9 cellular contexts compared by ENCODE assay signal in the genomic region with DNA sequence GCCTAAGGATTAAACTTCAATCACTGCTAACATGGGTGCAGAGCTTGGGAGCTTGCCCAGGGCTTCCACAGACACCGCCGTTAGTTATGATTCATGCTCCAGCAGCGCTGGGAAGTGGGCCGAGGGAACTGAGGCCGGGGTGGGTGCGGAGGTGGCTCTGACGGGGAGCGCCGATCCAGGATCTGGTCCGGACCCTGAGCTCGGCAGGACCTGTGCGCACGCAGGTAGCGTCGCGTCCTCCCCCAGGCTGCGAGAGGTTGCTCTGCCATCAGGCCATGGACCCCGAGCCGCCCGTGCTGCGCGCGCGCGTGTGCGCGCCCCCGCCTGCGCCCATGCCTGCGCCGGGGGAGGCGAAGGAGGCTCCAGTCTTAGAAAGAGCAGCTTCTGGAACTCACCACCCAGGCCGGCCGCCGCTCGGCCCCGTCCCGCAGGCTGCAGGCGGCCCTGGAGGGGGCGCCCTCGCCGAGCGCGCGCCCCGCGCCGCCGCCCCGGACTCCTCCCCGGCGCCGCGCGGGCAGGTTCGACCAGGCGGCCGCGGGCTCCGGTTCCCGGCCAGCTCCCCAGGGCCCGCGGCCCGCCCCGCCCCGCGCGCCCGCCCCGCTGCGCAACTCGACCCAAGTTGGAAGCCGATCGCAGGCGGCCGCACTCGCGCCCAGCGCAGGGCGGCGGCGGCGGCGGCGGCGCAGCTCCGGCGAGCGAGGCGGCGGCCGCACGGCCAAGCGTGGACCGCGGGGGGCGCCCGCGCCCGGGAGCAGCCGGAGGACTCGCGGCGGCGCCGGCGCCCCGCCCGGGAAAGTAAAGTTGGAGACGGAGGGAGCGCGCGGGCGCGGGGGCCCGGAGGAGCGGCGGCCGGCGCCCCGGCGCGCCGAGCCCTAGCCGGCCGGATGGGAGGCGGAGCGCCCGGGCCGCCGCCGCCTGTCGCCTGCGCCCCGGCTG. TPM values are rescaled to one million over a fixed set of nuclear protein-coding genes. Genes with fewer than 3 reads are reported as not detected.
DNase-seq lines count a peak whose midpoint lies in the region; TF ChIP-seq lines count a peak whose summit lies in the region.
"Had no signal": no experiment of that assay in that cellular context is flagged by ENCODE, and none has a peak within 500 bp of the region (broad histone marks: within the 10 kb centered on the region; RNA-seq: fewer than 3 reads in every experiment).

No MANE protein-coding gene starts in this region.

- H3K27ac ChIP-seq in SK-N-MC (no peak overlapping the region), ovary (no peak overlapping the region)
- H3K27ac ChIP-seq in CD8-positive, alpha-beta memory T cell (ENCODE audit: low read depth, low read length) = no peak overlapping the region

- TF ChIP-seq CTCF in fibroblast of pulmonary artery (IDR thresholded peaks at IDR 0.05; ENCODE audit: low read length, missing control alignments) = no peak
- no peak for TF ChIP-seq CTCF in ovary (IDR thresholded peaks at IDR 0.05)

- no peaks in the 10 kb centered on the region for H3K27me3 ChIP-seq in ovary
- peaks cover 6% of the 10 kb centered on the region for H3K27me3 ChIP-seq in CD8-positive, alpha-beta memory T cell (ENCODE audit: insufficient read depth, low read length, poor library complexity, severe bottlenecking)

- no peak for TF ChIP-seq POLR2A in ovary (IDR thresholded peaks at IDR 0.05)

- H3K36me3 ChIP-seq in SK-N-MC (ENCODE audit: insufficient read depth, low read length) (no peaks in the 10 kb centered on the region), ovary (no peaks in the 10 kb centered on the region)
- no peaks in the 10 kb centered on the region for H3K36me3 ChIP-seq in CD8-positive, alpha-beta memory T cell (ENCODE audit: insufficient read depth, low read length)

- no peaks in the 10 kb centered on the region for H3K36me3 Mint-ChIP-seq in CD8-positive, alpha-beta memory T cell
- H3K36me3 Mint-ChIP-seq in activated naive CD4-positive, alpha-beta T cell treated with anti-CD3 and anti-CD28 coated beads for 36 hours (ENCODE audit: low read depth) = no peaks in the 10 kb centered on the region
- H3K36me3 Mint-ChIP-seq in activated CD4-positive, alpha-beta T cell treated with anti-CD3 and anti-CD28 coated beads, Interleukin-2, amount 10 ng/mL, durations not matched to agents 7 days and 5 days (ENCODE audit: low read depth) = peaks cover 1% of the 10 kb centered on the region

- no peaks in the 10 kb centered on the region for H3K4me1 ChIP-seq in ovary (ENCODE audit: insufficient read depth)
- no peaks in the 10 kb centered on the region for H3K4me1 ChIP-seq in CD8-positive, alpha-beta memory T cell (ENCODE audit: insufficient read depth, low read length)

- H3K27me3 Mint-ChIP-seq in CD8-positive, alpha-beta memory T cell = peaks cover 10 to 22% of the 10 kb centered on the region in 2 donors
- peaks cover 26% of the 10 kb centered on the region for H3K27me3 Mint-ChIP-seq in activated naive CD4-positive, alpha-beta T cell treated with anti-CD3 and anti-CD28 coated beads for 36 hours (ENCODE audit: low read depth)
- peaks cover 19% of the 10 kb centered on the region for H3K27me3 Mint-ChIP-seq in activated CD4-positive, alpha-beta T cell treated with anti-CD3 and anti-CD28 coated beads, Interleukin-2, amount 10 ng/mL, durations not matched to agents 7 days and 5 days

- intact Hi-C loops in ovary (cut with DNase I) = loop anchor here in 1 of 4 donors (10.0 kb wide), 1 partner anchor 111 kb away; no protein-coding TSS in a partner anchor
- intact Hi-C loops in activated naive CD4-positive, alpha-beta T cell treated with anti-CD3 and anti-CD28 coated beads for 36 hours (cut with micrococcal nuclease) = no loop called here

- peak; percentile 29 for DNase-seq in NCI-H748 (lab: John Stamatoyannopoulos, UW; ENCODE audit: unreplicated experiment)
- DNase-seq in NCI-H748 treated with DMSO at 0.1 percent for 48 hours (lab: John Stamatoyannopoulos, UW) = no peak
- DNase-seq in SK-N-MC (ENCODE audit: low read depth, low spot score) = no peak
- peak; percentile 13 for DNase-seq in fibroblast of pulmonary artery (ENCODE audit: low read depth)
- DNase-seq in ovary = peak in 2 of 5 donors; percentile 22 to 71
- no peak for DNase-seq in CD8-positive, alpha-beta memory T cell
- no peak for DNase-seq in activated naive CD4-positive, alpha-beta T cell treated with anti-CD3 and anti-CD28 coated beads for 36 hours
- no peak for DNase-seq in activated CD4-positive, alpha-beta T cell treated with anti-CD3 and anti-CD28 coated beads, Interleukin-2, amount 10 ng/mL, durations not matched to agents 7 days and 5 days
- DNase-seq: DND-41 had no signal

- CTCF ChIA-PET in CD8-positive, alpha-beta memory T cell (lab: Charles Lee) = no interaction called here
- CTCF ChIA-PET in activated naive CD4-positive, alpha-beta T cell treated with anti-CD3 and anti-CD28 coated beads for 36 hours (lab: Charles Lee) = interaction anchor here (1.3 to 1.6 kb wide), 2 partner anchors 18 to 115 kb away, joined by 3 to 4 read pairs; no protein-coding TSS in a partner anchor
- CTCF ChIA-PET in activated CD4-positive, alpha-beta T cell treated with anti-CD3 and anti-CD28 coated beads, Interleukin-2, amount 10 ng/mL, durations not matched to agents 7 days and 5 days (lab: Charles Lee) = interaction anchor here (0.8 kb wide), 1 partner anchor 115 kb away, joined by 3 read pairs; no protein-coding TSS in a partner anchor

- POLR2A ChIA-PET in CD8-positive, alpha-beta memory T cell (lab: Charles Lee) = no interaction called here
- POLR2A ChIA-PET in activated CD4-positive, alpha-beta T cell treated with anti-CD3 and anti-CD28 coated beads, Interleukin-2, amount 10 ng/mL, durations not matched to agents 7 days and 5 days (lab: Charles Lee) = no interaction called here

- H3K9me3 ChIP-seq in SK-N-MC (ENCODE audit: low read depth, low read length) (no peaks in the 10 kb centered on the region), ovary (no peaks in the 10 kb centered on the region)
- no peaks in the 10 kb centered on the region for H3K9me3 ChIP-seq in CD8-positive, alpha-beta memory T cell (ENCODE audit: low read length)

- no peak overlapping the region for H3K27ac Mint-ChIP-seq in CD8-positive, alpha-beta memory T cell
- H3K27ac Mint-ChIP-seq in activated naive CD4-positive, alpha-beta T cell treated with anti-CD3 and anti-CD28 coated beads for 36 hours = no peak overlapping the region
- no peak overlapping the region for H3K27ac Mint-ChIP-seq in activated CD4-positive, alpha-beta T cell treated with anti-CD3 and anti-CD28 coated beads, Interleukin-2, amount 10 ng/mL, durations not matched to agents 7 days and 5 days

- H3K9me3 Mint-ChIP-seq in CD8-positive, alpha-beta memory T cell = no peaks in the 10 kb centered on the region
- no peaks in the 10 kb centered on the region for H3K9me3 Mint-ChIP-seq in activated naive CD4-positive, alpha-beta T cell treated with anti-CD3 and anti-CD28 coated beads for 36 hours
- H3K9me3 Mint-ChIP-seq in activated CD4-positive, alpha-beta T cell treated with anti-CD3 and anti-CD28 coated beads, Interleukin-2, amount 10 ng/mL, durations not matched to agents 7 days and 5 days = no peaks in the 10 kb centered on the region

- peak overlapping the region in 1 of 7 donors; percentile 26 for H3K4me3 Mint-ChIP-seq in CD8-positive, alpha-beta memory T cell
- no peak overlapping the region for H3K4me3 Mint-ChIP-seq in activated naive CD4-positive, alpha-beta T cell treated with anti-CD3 and anti-CD28 coated beads for 36 hours
- H3K4me3 Mint-ChIP-seq in activated CD4-positive, alpha-beta T cell treated with anti-CD3 and anti-CD28 coated beads, Interleukin-2, amount 10 ng/mL, durations not matched to agents 7 days and 5 days = no peak overlapping the region

- no peak for TF ChIP-seq EP300 in ovary (IDR thresholded peaks at IDR 0.05)

- H3K4me3 ChIP-seq in SK-N-MC (peak overlapping the region; percentile 60), fibroblast of pulmonary artery (replicated peaks; ENCODE audit: low read depth, low read length) (no peak overlapping the region), ovary (peak overlapping the region; percentile 32)
- no peak overlapping the region for H3K4me3 ChIP-seq in CD8-positive, alpha-beta memory T cell (ENCODE audit: low read length)

- 1 to 2% (median 1%) methylated on average over 61 to 135 of the region's 135 CpGs for WGBS in ovary, 3 donors

- H3K9ac ChIP-seq in SK-N-MC (ENCODE audit: insufficient read length) = no peak overlapping the region

- H3K4me1 Mint-ChIP-seq in CD8-positive, alpha-beta memory T cell = peaks cover 0 to 9% (median 3%) of the 10 kb centered on the region in 3 donors
- H3K4me1 Mint-ChIP-seq in activated naive CD4-positive, alpha-beta T cell treated with anti-CD3 and anti-CD28 coated beads for 36 hours (ENCODE audit: low read depth) = peaks cover 6% of the 10 kb centered on the region
- H3K4me1 Mint-ChIP-seq in activated CD4-positive, alpha-beta T cell treated with anti-CD3 and anti-CD28 coated beads, Interleukin-2, amount 10 ng/mL, durations not matched to agents 7 days and 5 days = peaks cover 7% of the 10 kb centered on the region

RNA-seq across cellular contexts. Expression of gene ADRA2C, which starts 0.6 kb away (rescaled TPM):
- total RNA-seq in ovary = 10 to 100 TPM in 2 of 7 donors, 1 to 10 TPM in 4, under 1 TPM in 1; 0.35 to 15.1 (median 5.8) TPM
- polyA plus RNA-seq in ovary = 1 to 10 TPM in 1 of 2 donors, under 1 TPM in 1; 0.75 to 1.0 TPM
- total RNA-seq in CD8-positive, alpha-beta memory T cell = not detected
- polyA plus RNA-seq in CD8-positive, alpha-beta memory T cell = not detected
- total RNA-seq in activated naive CD4-positive, alpha-beta T cell treated with anti-CD3 and anti-CD28 coated beads for 36 hours = not detected
- total RNA-seq in activated CD4-positive, alpha-beta T cell treated with anti-CD3 and anti-CD28 coated beads, Interleukin-2, amount 10 ng/mL, durations not matched to agents 7 days and 5 days = not detected

Comparison
In these comparisons a context has a peak if more than half of its experiments do, and no peak if none do; other contexts are left out.
1. DNase-seq: peak in NCI-H748 (single experiment) and fibroblast of pulmonary artery (single experiment); none in NCI-H748 treated with DMSO at 0.1 percent for 48 hours (single experiment), SK-N-MC (single experiment), CD8-positive, alpha-beta memory T cell (0 of 5), activated naive CD4-positive, alpha-beta T cell treated with anti-CD3 and anti-CD28 coated beads for 36 hours (single experiment) and activated CD4-positive, alpha-beta T cell treated with anti-CD3 and anti-CD28 coated beads, Interleukin-2, amount 10 ng/mL, durations not matched to agents 7 days and 5 days (single experiment).
2. H3K4me3 ChIP-seq: peak in SK-N-MC (single experiment) and ovary (single experiment); none in fibroblast of pulmonary artery (single experiment) and CD8-positive, alpha-beta memory T cell (single experiment).